Comparison of ENCODE assay signal across 11 cellular contexts in genomic region chr17:42313773-42314566, GRCh38. TPM values are rescaled to one million over a fixed set of nuclear protein-coding genes. Genes with fewer than 3 reads are reported as not detected.
A peak's percentile ranks its signal among the peaks of the same experiment; 100 is the strongest.
DNase-seq lines count a peak whose midpoint lies in the region; ATAC-seq and TF ChIP-seq lines count a peak whose summit lies in the region.
"Had no signal": no experiment of that assay in that cellular context is flagged by ENCODE, and none has a peak within 500 bp of the region (broad histone marks: within the 10 kb centered on the region; RNA-seq: fewer than 3 reads in every experiment).

No MANE protein-coding gene starts in this region.

- H3K36me3 Mint-ChIP-seq in CD8-positive, alpha-beta T cell: peaks cover 54% of the 10 kb centered on the region
- H3K36me3 Mint-ChIP-seq in activated naive CD8-positive, alpha-beta T cell treated with anti-CD3 and anti-CD28 coated beads for 36 hours: peaks cover 61% of the 10 kb centered on the region
- peaks cover 0 to 47% (median 13%) of the 10 kb centered on the region in 3 donors for H3K36me3 Mint-ChIP-seq in naive thymus-derived CD8-positive, alpha-beta T cell

- H4K20me1 ChIP-seq in OCI-LY3 (ENCODE audit: insufficient read depth, low read length): peaks cover 45% of the 10 kb centered on the region

- ATAC-seq in CD8-positive, alpha-beta T cell: peak; percentile 13
- peak in 1 of 2 donors; percentile 20 for ATAC-seq in naive thymus-derived CD8-positive, alpha-beta T cell

- H3K79me2 ChIP-seq in OCI-LY3 (ENCODE audit: low read length): peaks cover 10% of the 10 kb centered on the region; the same call in 1 of the 2 replicates

- DNase-seq in CD8-positive, alpha-beta T cell: peak in 3 of 7 experiments; percentile 36 to 61 (median 58)
- DNase-seq in activated naive CD8-positive, alpha-beta T cell treated with anti-CD3 and anti-CD28 coated beads for 36 hours: peak; percentile 48
- DNase-seq in naive thymus-derived CD8-positive, alpha-beta T cell: peak in 5 of 10 donors; percentile 17 to 51 (median 30)
- DNase-seq in NCI-H748 (lab: John Stamatoyannopoulos, UW; ENCODE audit: unreplicated experiment) (no peak), A673 (ENCODE audit: low spot score) (no peak), NCI-H526 treated with DMSO at 0.1 percent for 48 hours (lab: John Stamatoyannopoulos, UW) (no peak), A172 (ENCODE audit: low spot score) (no peak)
- DNase-seq: cortex of kidney, NCI-H146, RPMI8226 had no signal

- H3K4me1 Mint-ChIP-seq in CD8-positive, alpha-beta T cell (ENCODE audit: low read depth): peaks cover 79% of the 10 kb centered on the region
- H3K4me1 Mint-ChIP-seq in activated naive CD8-positive, alpha-beta T cell treated with anti-CD3 and anti-CD28 coated beads for 36 hours: peaks cover 79% of the 10 kb centered on the region
- peaks cover 32 to 81% (median 75%) of the 10 kb centered on the region in 4 donors for H3K4me1 Mint-ChIP-seq in naive thymus-derived CD8-positive, alpha-beta T cell

- intact Hi-C loops in CD8-positive, alpha-beta T cell (cut with DNase I, micrococcal nuclease): loop anchor here (2.0 to 10.0 kb wide), 3 partner anchors 91 to 289 kb away; partner anchors contain the start of gene NKIRAS2 (in 1 of the 2)
- intact Hi-C loops in A673 (cut with micrococcal nuclease; ENCODE audit: unreplicated experiment): loop anchor here (10.0 kb wide), 1 partner anchor 211 kb away; no protein-coding TSS in a partner anchor

- H3K4me3 Mint-ChIP-seq in CD8-positive, alpha-beta T cell: peak overlapping the region; percentile 47
- no peak overlapping the region for H3K4me3 Mint-ChIP-seq in activated naive CD8-positive, alpha-beta T cell treated with anti-CD3 and anti-CD28 coated beads for 36 hours
- H3K4me3 Mint-ChIP-seq in naive thymus-derived CD8-positive, alpha-beta T cell: peak overlapping the region in 9 of 10 donors; percentile 40 to 86 (median 74)

- H3K4me3 ChIP-seq in CD8-positive, alpha-beta T cell (ENCODE audit: low read depth, low read length): no peak overlapping the region
- no peak overlapping the region for H3K4me3 ChIP-seq in OCI-LY3 (ENCODE audit: low read length)
- H3K4me3 ChIP-seq in A673 (ENCODE audit: low read depth, low read length, poor library complexity, severe bottlenecking): no peak overlapping the region

- no peak overlapping the region for H3K9ac ChIP-seq in OCI-LY3 (ENCODE audit: low read length)

- CTCF ChIA-PET in CD8-positive, alpha-beta T cell (lab: Charles Lee): interaction anchor here (0.9 to 22.7 kb wide), 11 partner anchors 8 to 213 kb away, joined by 3 to 672 read pairs (median 8); partner anchors contain the start of genes STAT3 and STAT5A
- CTCF ChIA-PET in A673 (lab: Charles Lee): interaction anchor here (0.6 to 2.8 kb wide), 3 partner anchors 92 to 213 kb away, joined by 4 to 16 read pairs (median 10); no protein-coding TSS in a partner anchor

- no peak for TF ChIP-seq CTCF in CD8-positive, alpha-beta T cell (IDR thresholded peaks at IDR 0.05)
- TF ChIP-seq CTCF in OCI-LY3 (IDR thresholded peaks at IDR 0.05; ENCODE audit: low read depth, low read length): no peak
- TF ChIP-seq CTCF in A673 (conservative IDR thresholded peaks at IDR 0.05; ENCODE audit: low read depth, low read length): no peak

- no peak overlapping the region for H3K27ac ChIP-seq in CD8-positive, alpha-beta T cell (ENCODE audit: low read depth, low read length)
- H3K27ac ChIP-seq in OCI-LY3 (ENCODE audit: low read length): peak overlapping the region; percentile 87; the same call in 1 of the 2 replicates
- no peak overlapping the region for H3K27ac ChIP-seq in A673 (ENCODE audit: low read depth, low read length, poor library complexity, severe bottlenecking)

- peaks cover 23% of the 10 kb centered on the region for H3K36me3 ChIP-seq in CD8-positive, alpha-beta T cell (ENCODE audit: insufficient read depth, low read length)
- peaks cover 71% of the 10 kb centered on the region for H3K36me3 ChIP-seq in OCI-LY3 (replicated peaks; ENCODE audit: low read depth, low read length)
- H3K36me3 ChIP-seq in A673 (ENCODE audit: insufficient read depth, low read length, poor library complexity, severe bottlenecking): no peaks in the 10 kb centered on the region

- peak overlapping the region; percentile 86 for H3K27ac Mint-ChIP-seq in CD8-positive, alpha-beta T cell
- peak overlapping the region; percentile 67 for H3K27ac Mint-ChIP-seq in activated naive CD8-positive, alpha-beta T cell treated with anti-CD3 and anti-CD28 coated beads for 36 hours
- peak overlapping the region; percentile 84 to 93 (median 91) for H3K27ac Mint-ChIP-seq in naive thymus-derived CD8-positive, alpha-beta T cell

- H3K9me3 ChIP-seq in CD8-positive, alpha-beta T cell (ENCODE audit: low read length): no peaks in the 10 kb centered on the region
- H3K9me3 ChIP-seq in OCI-LY3 (ENCODE audit: insufficient read depth, low read length): no peaks in the 10 kb centered on the region
- no peaks in the 10 kb centered on the region for H3K9me3 ChIP-seq in A673 (ENCODE audit: low read depth, low read length, poor library complexity, severe bottlenecking)

- H2AFZ ChIP-seq in OCI-LY3 (ENCODE audit: low read depth, low read length): no peak overlapping the region

- POLR2A ChIA-PET in CD8-positive, alpha-beta T cell (lab: Charles Lee): interaction anchor here (0.5 to 4.2 kb wide), 9 partner anchors 10 to 1166 kb away, joined by 3 to 23 read pairs (median 6); partner anchors contain the start of genes STAT3, STAT5A and STAT5B
- POLR2A ChIA-PET in naive thymus-derived CD8-positive, alpha-beta T cell (lab: Charles Lee): interaction anchor here (0.5 to 7.8 kb wide), 19 partner anchors 8 to 297 kb away, joined by 3 to 62 read pairs (median 5); partner anchors contain the start of genes DNAJC7, GHDC, STAT3 and STAT5A
- POLR2A ChIA-PET in A673 (lab: Charles Lee; ENCODE audit: low non-redundant PET): no interaction called here

- BruUV-seq in A673 (replicated peaks; lab: Mats Ljungman, UMichigan): no TSS peak

- H3K9me3 Mint-ChIP-seq in CD8-positive, alpha-beta T cell: no peaks in the 10 kb centered on the region
- H3K9me3 Mint-ChIP-seq in activated naive CD8-positive, alpha-beta T cell treated with anti-CD3 and anti-CD28 coated beads for 36 hours: no peaks in the 10 kb centered on the region
- H3K9me3 Mint-ChIP-seq in naive thymus-derived CD8-positive, alpha-beta T cell: no peaks in the 10 kb centered on the region

- peaks cover 69% of the 10 kb centered on the region for H3K4me1 ChIP-seq in CD8-positive, alpha-beta T cell (ENCODE audit: insufficient read depth, low read length)
- H3K4me1 ChIP-seq in OCI-LY3 (ENCODE audit: low read length) (peaks cover 88% of the 10 kb centered on the region), A673 (ENCODE audit: insufficient read depth, low read length, poor library complexity, severe bottlenecking) (peaks cover 7% of the 10 kb centered on the region)

- no peaks in the 10 kb centered on the region for H3K27me3 ChIP-seq in CD8-positive, alpha-beta T cell (ENCODE audit: insufficient read depth, low read length)
- H3K27me3 ChIP-seq in OCI-LY3 (ENCODE audit: low read depth, low read length) (no peaks in the 10 kb centered on the region), A673 (replicated peaks; ENCODE audit: insufficient read depth, low read depth, low read length, poor library complexity) (no peaks in the 10 kb centered on the region)

- no peak overlapping the region for H3K4me2 ChIP-seq in OCI-LY3 (ENCODE audit: low read length)

- no peaks in the 10 kb centered on the region for H3K27me3 Mint-ChIP-seq in CD8-positive, alpha-beta T cell (ENCODE audit: low read depth)
- no peaks in the 10 kb centered on the region for H3K27me3 Mint-ChIP-seq in activated naive CD8-positive, alpha-beta T cell treated with anti-CD3 and anti-CD28 coated beads for 36 hours
- H3K27me3 Mint-ChIP-seq in naive thymus-derived CD8-positive, alpha-beta T cell: no peaks in the 10 kb centered on the region

RNA-seq across cellular contexts. Expression of gene STAT5A, which starts 25.7 kb away (rescaled TPM):
- total RNA-seq in CD8-positive, alpha-beta T cell: 100 to 1,000 TPM; 300 to 319 TPM
- 100 to 1,000 TPM; 116 to 121 TPM for total RNA-seq in activated naive CD8-positive, alpha-beta T cell treated with anti-CD3 and anti-CD28 coated beads for 36 hours
- 100 to 1,000 TPM; 117 to 122 TPM for total RNA-seq in naive thymus-derived CD8-positive, alpha-beta T cell
- polyA plus RNA-seq in naive thymus-derived CD8-positive, alpha-beta T cell: 100 to 1,000 TPM in 1 of 3 donors, 10 to 100 TPM in 2; 59.6 to 115 (median 89.1) TPM
- total RNA-seq in A673 (2021): 0.19 TPM in 1 of 2 replicates, not detected in the other
- 5.0 and 5.5 TPM in 2 replicates for total RNA-seq in A172 (2014; rRNA removed; shearing (Covaris generic))

RNA-seq across cellular contexts. Expression of gene STAT5B, which starts 37.8 kb away (rescaled TPM):
- total RNA-seq in CD8-positive, alpha-beta T cell: 10 to 100 TPM; 85.2 to 85.5 TPM
- total RNA-seq in activated naive CD8-positive, alpha-beta T cell treated with anti-CD3 and anti-CD28 coated beads for 36 hours: 10 to 100 TPM; 60.7 to 68.6 TPM
- 100 to 1,000 TPM; 137 to 149 TPM for total RNA-seq in naive thymus-derived CD8-positive, alpha-beta T cell
- polyA plus RNA-seq in naive thymus-derived CD8-positive, alpha-beta T cell: 10 to 100 TPM; 66.3 to 94.0 (median 82.8) TPM
- total RNA-seq in A673 (2021): 11.2 and 14.9 TPM in 2 replicates
- 23.4 and 30.9 TPM in 2 replicates for total RNA-seq in A172 (2014; rRNA removed; shearing (Covaris generic))

Comparison
In these comparisons a context has a peak if more than half of its experiments do, and no peak if none do; other contexts are left out.
1. RNA of gene STAT5A, which starts 25.7 kb away (total RNA-seq): 300 to 319 TPM in CD8-positive, alpha-beta T cell, 117 to 122 TPM in naive thymus-derived CD8-positive, alpha-beta T cell and 116 to 121 TPM in activated naive CD8-positive, alpha-beta T cell treated with anti-CD3 and anti-CD28 coated beads for 36 hours; 5.0 to 5.5 TPM in A172 and 0.19 TPM in A673; every median in the first group is over 10 times any median in the second.
2. Peak in every context shown above with its lines, with median percentiles within 50 percentile points of each other: H3K27ac Mint-ChIP-seq.